17 cellular contexts compared by ENCODE assay signal in the genomic region with DNA sequence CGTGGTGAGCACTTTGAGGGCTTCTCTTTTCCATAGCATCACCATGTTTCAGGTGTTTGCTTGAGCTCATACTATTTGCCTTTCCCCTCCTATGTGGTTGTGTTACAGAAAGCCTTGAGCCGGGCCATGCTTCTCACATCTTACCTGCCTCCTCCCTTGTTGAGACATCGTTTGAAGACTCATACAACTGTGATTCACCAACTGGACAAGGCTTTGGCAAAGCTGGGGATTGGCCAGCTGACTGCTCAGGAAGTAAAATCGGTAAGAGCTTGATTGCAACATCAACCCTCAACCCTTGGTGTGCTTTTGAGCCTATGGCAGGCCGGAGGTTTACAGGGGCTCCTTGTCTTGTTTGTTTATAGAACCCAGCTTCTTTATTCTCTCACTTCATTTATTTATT. TPM values are rescaled to one million over a fixed set of nuclear protein-coding genes. Genes with fewer than 3 reads are reported as not detected.
DNase-seq lines count a peak whose midpoint lies in the region; ATAC-seq and TF ChIP-seq lines count a peak whose summit lies in the region.
"Had no signal": no experiment of that assay in that cellular context is flagged by ENCODE, and none has a peak within 500 bp of the region (broad histone marks: within the 10 kb centered on the region; RNA-seq: fewer than 3 reads in every experiment).

No MANE protein-coding gene starts in this region.

- TF ChIP-seq CTCF in 22Rv1 (IDR thresholded peaks at IDR 0.05) (no peak), fibroblast of pulmonary artery (IDR thresholded peaks at IDR 0.05; ENCODE audit: low read length, missing control alignments) (no peak), ascending aorta (IDR thresholded peaks at IDR 0.05) (no peak)

- intact Hi-C loops in ascending aorta (cut with DNase I), result no loop called here

- H3K9me3 ChIP-seq in ascending aorta, result no peaks in the 10 kb centered on the region
- H3K9me3 ChIP-seq: Peyer's patch, vagina had no signal

- no peaks in the 10 kb centered on the region for H3K27me3 ChIP-seq in ascending aorta
- H3K27me3 ChIP-seq: Peyer's patch, vagina had no signal

- no peaks in the 10 kb centered on the region for H3K4me1 ChIP-seq in ascending aorta
- H3K4me1 ChIP-seq: Peyer's patch, vagina had no signal

- 0 out of 2 replicates have a peak overlapping the region, but pooled peaks have one; percentile 5 for H3K27ac ChIP-seq in 22Rv1
- H3K27ac ChIP-seq in ascending aorta, result no peak overlapping the region
- H3K27ac ChIP-seq: Peyer's patch, vagina had no signal

- DNase-seq in HCEC 1CT (peak; percentile 82), RPMI7951 (ENCODE audit: low read depth) (peak; percentile 44), fibroblast of pulmonary artery (ENCODE audit: low read depth) (peak; percentile 84), ascending aorta (ENCODE audit: low spot score in 2 of 2) (no peak), NCI-H524 (lab: John Stamatoyannopoulos, UW) (no peak), dedifferentiated amniotic fluid mesenchymal stem cell (ENCODE audit: extremely low spot score) (no peak)
- DNase-seq: activated CD8-positive, alpha-beta T cell treated with anti-CD3 and anti-CD28 coated beads, Interleukin-2, amount 10 ng/mL, durations not matched to agents 7 days and 5 days; activated naive CD4-positive, alpha-beta T cell treated with Interleukin-2 at 50 U/mL for 16 hours; erythroblast; immature natural killer cell; NCI-H1048; NCI-H446; Peyer's patch; stimulated activated CD4-positive, alpha-beta T cell treated with anti-CD3 and anti-CD28 coated beads, Interleukin-2, amount 100 ng/mL, for 24 hours had no signal

- ATAC-seq in GM18502 (IDR thresholded peaks at IDR 0.05; ENCODE audit: poor library complexity, unreplicated experiment), result no peak
- ATAC-seq: activated CD8-positive, alpha-beta T cell treated with anti-CD3 and anti-CD28 coated beads, Interleukin-2, amount 10 ng/mL, durations not matched to agents 7 days and 5 days had no signal

- H3K36me3 ChIP-seq in ascending aorta, result peaks cover 54 to 88% of the 10 kb centered on the region in 2 donors

- H3K4me3 ChIP-seq in fibroblast of pulmonary artery (replicated peaks; ENCODE audit: low read depth, low read length) (no peak overlapping the region), ascending aorta (no peak overlapping the region)
- H3K4me3 ChIP-seq: Peyer's patch, vagina had no signal

RNA-seq across cellular contexts. Expression of a gene that starts 8.1 kb away (rescaled TPM):
- 26.0 and 28.3 TPM in 2 replicates for total RNA-seq in RPMI7951 (2014; rRNA removed; shearing (Covaris generic))
- 8.6 TPM for total RNA-seq in ascending aorta

RNA-seq across cellular contexts. Expression of a gene that starts 27.2 kb away (rescaled TPM):
- 9.4 and 10.0 TPM in 2 replicates for total RNA-seq in RPMI7951 (2014; rRNA removed; shearing (Covaris generic))
- 13.6 TPM for total RNA-seq in ascending aorta

RNA-seq across cellular contexts. Expression of a gene that starts 30.1 kb away (rescaled TPM):
- total RNA-seq in RPMI7951 (2014; rRNA removed; shearing (Covaris generic)), result 19.2 and 28.8 TPM in 2 replicates
- 21.5 TPM for total RNA-seq in ascending aorta

Comparison
In these comparisons a context has a peak if more than half of its experiments do, and no peak if none do; other contexts are left out.
1. DNase-seq: peak in HCEC 1CT (single experiment), RPMI7951 (single experiment) and fibroblast of pulmonary artery (single experiment); none in ascending aorta (0 of 2), NCI-H524 (0 of 2) and dedifferentiated amniotic fluid mesenchymal stem cell (single experiment).